22 cellular contexts compared by ENCODE assay signal in the genomic region with DNA sequence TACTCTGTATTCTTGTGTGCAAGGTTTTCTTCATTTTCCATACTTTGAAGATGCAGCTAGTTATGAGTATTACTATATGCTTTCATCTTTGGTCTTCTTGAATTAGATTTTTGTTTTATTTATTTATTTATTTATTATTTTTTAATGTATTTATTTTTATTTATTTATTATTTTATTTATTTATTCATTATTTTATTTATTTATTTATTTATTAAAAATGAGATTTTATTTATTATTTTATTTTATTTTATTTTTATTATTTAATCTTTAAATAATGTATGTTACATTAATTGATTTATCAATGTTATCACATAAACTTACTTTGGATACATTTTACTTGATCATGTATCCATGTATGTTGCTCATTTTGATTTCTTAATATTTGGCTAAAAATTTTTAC.
"Had no signal": no experiment of that assay in that cellular context is flagged by ENCODE, and none has a peak within 500 bp of the region (broad histone marks: within the 10 kb centered on the region; RNA-seq: fewer than 3 reads in every experiment).

No MANE protein-coding gene starts in this region.

- DNase-seq: Kasumi-1, MM.1S, NCI-H1105, NCI-H1417, NCI-H1436 treated with DMSO at 0.1 percent for 48 hours, NCI-H1694, NCI-H187 treated with DMSO at 0.1 percent for 48 hours, NCI-H2029 treated with DMSO at 0.1 percent for 48 hours, NCI-H2107, NCI-H2227 treated with DMSO at 0.1 percent for 48 hours, NCI-H446, NCI-H510A, NCI-H69, NCI-H774, SHP77, SK-N-SH, SW 1271 had no signal

- H3K4me3 ChIP-seq: K562 had no signal

- FAIRE-seq: HTR-8/SVneo, K562 had no signal

- H3K4me2 ChIP-seq: KMS-11, SK-N-SH had no signal

- H3K9ac ChIP-seq: KMS-11, SK-N-SH had no signal

- H3K9me3 ChIP-seq: SK-N-SH had no signal

- H3K9me2 ChIP-seq: SK-N-SH had no signal

- H3K27ac ChIP-seq: HL-60, KMS-11, RWPE1 had no signal
